18 cellular contexts compared by ENCODE assay signal in the genomic region with DNA sequence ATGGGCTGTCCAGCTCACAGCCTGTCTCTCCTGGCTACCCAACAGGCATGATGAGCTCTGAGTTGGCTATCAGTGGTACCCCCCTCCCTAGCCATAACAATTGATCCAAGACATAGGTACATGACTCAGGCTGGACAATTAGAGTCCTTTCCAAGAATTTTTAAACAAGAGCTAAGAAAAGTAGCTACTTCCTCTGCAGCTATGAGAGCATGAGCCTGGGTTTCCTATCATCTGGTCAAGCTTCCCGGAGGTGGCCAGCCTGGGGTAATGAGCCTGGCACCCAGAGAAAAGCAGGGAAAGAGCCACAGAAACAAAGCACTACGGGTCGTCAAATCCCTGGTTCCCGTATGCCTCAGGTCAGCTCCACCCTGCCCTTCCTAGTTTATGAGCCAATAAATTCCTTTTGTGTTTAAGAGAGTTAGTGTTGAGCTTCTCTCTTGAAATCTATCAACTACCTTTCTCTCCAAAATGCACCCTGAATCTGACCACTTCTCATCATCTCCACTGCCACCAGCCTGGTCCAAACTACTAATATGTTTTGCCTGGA. TPM values are rescaled to one million over a fixed set of nuclear protein-coding genes. Genes with fewer than 3 reads are reported as not detected.
A peak's percentile ranks its signal among the peaks of the same experiment; 100 is the strongest.
DNase-seq lines count a peak whose midpoint lies in the region; ATAC-seq lines count a peak whose summit lies in the region.
"Had no signal": no experiment of that assay in that cellular context is flagged by ENCODE, and none has a peak within 500 bp of the region (broad histone marks: within the 10 kb centered on the region; RNA-seq: fewer than 3 reads in every experiment).

No MANE protein-coding gene starts in this region.

- no peak overlapping the region for H2BK120ac ChIP-seq in trophoblast cell (ENCODE audit: insufficient read depth, low read length, poor library complexity)

- H4K91ac ChIP-seq in trophoblast cell (ENCODE audit: low read depth, low read length) = no peak overlapping the region

- H3K27ac ChIP-seq in duodenal mucosa (ENCODE audit: low read depth, low read length) = peak overlapping the region; percentile 5
- no peak overlapping the region for H3K27ac ChIP-seq in trophoblast cell (ENCODE audit: low read depth, low read length)
- H3K27ac ChIP-seq: gastrocnemius medialis, neural progenitor cell, suprapubic skin had no signal

- H3K36me3 ChIP-seq in duodenal mucosa (ENCODE audit: control insufficient read depth in 1 of 2, insufficient read depth in 2 of 2, low read length in 2 of 2) = no peaks in the 10 kb centered on the region
- no peaks in the 10 kb centered on the region for H3K36me3 ChIP-seq in trophoblast cell (ENCODE audit: control insufficient read depth in 1 of 2, insufficient read depth in 2 of 2, low read length in 2 of 2)
- H3K36me3 ChIP-seq: gastrocnemius medialis, neural progenitor cell, suprapubic skin had no signal

- H3K9ac ChIP-seq in duodenal mucosa (ENCODE audit: low read depth in 1 of 2, low read length in 2 of 2) (no peak overlapping the region), trophoblast cell (ENCODE audit: low read length) (no peak overlapping the region)
- H3K9ac ChIP-seq: neural progenitor cell had no signal

- no peaks in the 10 kb centered on the region for H3K9me3 ChIP-seq in duodenal mucosa (ENCODE audit: control insufficient read depth in 1 of 2, low read length in 2 of 2)
- no peaks in the 10 kb centered on the region for H3K9me3 ChIP-seq in trophoblast cell (ENCODE audit: insufficient read depth, low read depth, low read length)
- H3K9me3 ChIP-seq: gastrocnemius medialis, suprapubic skin had no signal

- H3K4me2 ChIP-seq in trophoblast cell (ENCODE audit: low read length) = no peak overlapping the region
- H3K4me2 ChIP-seq: neural progenitor cell had no signal

- H3K27me3 ChIP-seq in duodenal mucosa (ENCODE audit: control insufficient read depth in 1 of 2, insufficient read depth in 2 of 2, low read length in 2 of 2) = no peaks in the 10 kb centered on the region
- no peaks in the 10 kb centered on the region for H3K27me3 ChIP-seq in trophoblast cell (ENCODE audit: insufficient read depth, low read length)
- H3K27me3 ChIP-seq: gastrocnemius medialis, neural progenitor cell, suprapubic skin had no signal

- ATAC-seq in HG02938 (IDR thresholded peaks at IDR 0.05; ENCODE audit: unreplicated experiment) = no peak
- ATAC-seq in Right ventricle myocardium superior (ENCODE audit: poor library complexity) = no peak
- ATAC-seq: gastrocnemius medialis, Right ventricle myocardium inferior, T-cell had no signal

- H2AK5ac ChIP-seq in trophoblast cell (ENCODE audit: low read length) = no peak overlapping the region

- intact Hi-C loops in Right ventricle myocardium superior (cut with DNase I) = no loop called here

- H4K12ac ChIP-seq in trophoblast cell (ENCODE audit: low read depth, low read length) = no peak overlapping the region

- H3K4me3 ChIP-seq in duodenal mucosa (ENCODE audit: low read depth in 1 of 2, low read length in 2 of 2) (no peak overlapping the region), trophoblast cell (ENCODE audit: low read depth, low read length) (peak overlapping the region; percentile 18)
- H3K4me3 ChIP-seq: gastrocnemius medialis, neural progenitor cell, suprapubic skin had no signal

- H3K18ac ChIP-seq in trophoblast cell (ENCODE audit: low read length) = no peak overlapping the region

- DNase-seq in HCEC 1CT (peak; percentile 3), trophoblast cell (no peak), Right ventricle myocardium superior (no peak)
- no peak for DNase-seq in activated effector memory CD4-positive, alpha-beta T cell treated with anti-CD3 and anti-CD28 coated beads, Interleukin-2, amount 50 U/mL, for 16 hours
- DNase-seq: activated CD4-positive, alpha-beta T cell treated with anti-CD3 and anti-CD28 coated beads for 4 hours; CD4-positive, CD25-positive, alpha-beta regulatory T cell; erythroblast; gastrocnemius medialis; NCI-H1436 treated with DMSO at 0.1 percent for 48 hours; T-cell had no signal

- no peak overlapping the region for H2BK5ac ChIP-seq in trophoblast cell (ENCODE audit: low read depth, low read length, poor library complexity)

- peaks cover 42 to 51% of the 10 kb centered on the region in 2 donors for H3K4me1 ChIP-seq in duodenal mucosa (ENCODE audit: control insufficient read depth in 1 of 2, insufficient read depth in 2 of 2, low read length in 2 of 2)
- no peaks in the 10 kb centered on the region for H3K4me1 ChIP-seq in trophoblast cell (ENCODE audit: control insufficient read depth in 1 of 2, insufficient read depth in 2 of 2, low read length in 2 of 2)
- H3K4me1 ChIP-seq: neural progenitor cell, suprapubic skin had no signal

- no peaks in the 10 kb centered on the region for H3K79me1 ChIP-seq in trophoblast cell (ENCODE audit: low read length)

- no peak overlapping the region for H3K4ac ChIP-seq in trophoblast cell (ENCODE audit: low read depth, low read length)

- H3K14ac ChIP-seq in trophoblast cell (ENCODE audit: low read length) = no peak overlapping the region

- H4K8ac ChIP-seq in trophoblast cell (ENCODE audit: low read depth, low read length) = no peak overlapping the region

- H3K79me2 ChIP-seq in trophoblast cell (ENCODE audit: control insufficient read depth, insufficient read depth, low read length, poor library complexity) = no peaks in the 10 kb centered on the region

- H2AFZ ChIP-seq in trophoblast cell (ENCODE audit: insufficient read depth, low read length, poor library complexity) = no peak overlapping the region
- H2AFZ ChIP-seq: neural progenitor cell had no signal

- H3K23ac ChIP-seq in trophoblast cell (ENCODE audit: low read length) = no peak overlapping the region

- WGBS in trophoblast cell (ENCODE audit: extremely low coverage, insufficient coverage, insufficient read length) = no CpG with 5 or more reads among the region's 4 CpGs

- no peak overlapping the region for H2BK12ac ChIP-seq in trophoblast cell (ENCODE audit: low read length)

RNA-seq across cellular contexts. Expression of gene SLC51B, which starts 2.3 kb away (rescaled TPM):
- 0.07 TPM in 1 of 2 replicates, not detected in the other for polyA plus RNA-seq in trophoblast cell (2013)
- total RNA-seq in Right ventricle myocardium superior = not detected
- total RNA-seq: activated T-helper 2 cell treated with anti-CD3 and anti-CD28 coated beads, Interferon-gamma antibody, Interleukin-2, Interleukin-4, amounts not matched to agents 10 μg/mL and 5 μg/mL and 100 μg/mL, durations not matched to agents 14 hours and 24 hours and 36 hours; bronchial epithelial cell; CD4-positive, CD25-positive, alpha-beta regulatory T cell; gastrocnemius medialis; mesothelial cell of epicardium; Right ventricle myocardium inferior; T-cell had no signal
- polyA plus RNA-seq: CD4-positive, CD25-positive, alpha-beta regulatory T cell had no signal

RNA-seq across cellular contexts. Expression of gene MTFMT, which starts 13.4 kb away (rescaled TPM):
- 8.1 and 8.9 TPM in 2 replicates for polyA plus RNA-seq in trophoblast cell (2013)
- 17.3 TPM for total RNA-seq in Right ventricle myocardium superior

RNA-seq across cellular contexts. Expression of gene RASL12, which starts 24.9 kb away (rescaled TPM):
- polyA plus RNA-seq in trophoblast cell (2013) = 2.7 and 2.9 TPM in 2 replicates
- 19.7 TPM for total RNA-seq in Right ventricle myocardium superior
- total RNA-seq: activated T-helper 2 cell treated with anti-CD3 and anti-CD28 coated beads, Interferon-gamma antibody, Interleukin-2, Interleukin-4, amounts not matched to agents 10 μg/mL and 5 μg/mL and 100 μg/mL, durations not matched to agents 14 hours and 24 hours and 36 hours; bronchial epithelial cell; CD4-positive, CD25-positive, alpha-beta regulatory T cell had no signal
- polyA plus RNA-seq: CD4-positive, CD25-positive, alpha-beta regulatory T cell had no signal

RNA-seq across cellular contexts. Expression of gene KBTBD13, which starts 33.7 kb away (rescaled TPM):
- polyA plus RNA-seq in trophoblast cell (2013) = not detected in 2 replicates
- 9.4 TPM for total RNA-seq in Right ventricle myocardium superior
- total RNA-seq: activated T-helper 2 cell treated with anti-CD3 and anti-CD28 coated beads, Interferon-gamma antibody, Interleukin-2, Interleukin-4, amounts not matched to agents 10 μg/mL and 5 μg/mL and 100 μg/mL, durations not matched to agents 14 hours and 24 hours and 36 hours; bronchial epithelial cell; CD4-positive, CD25-positive, alpha-beta regulatory T cell; mesothelial cell of epicardium; suprapubic skin; T-cell had no signal
- polyA plus RNA-seq: CD4-positive, CD25-positive, alpha-beta regulatory T cell had no signal

RNA-seq across cellular contexts. Expression of gene SPG21, which starts 53.1 kb away (rescaled TPM):
- 65.1 and 65.5 TPM in 2 replicates for polyA plus RNA-seq in trophoblast cell (2013)
- 44.9 TPM for total RNA-seq in Right ventricle myocardium superior
